23 cellular contexts compared by ENCODE assay signal in genomic region chr11:5597953-5598352, GRCh38. TPM values are rescaled to one million over a fixed set of nuclear protein-coding genes. Genes with fewer than 3 reads are reported as not detected.
A peak's percentile ranks its signal among the peaks of the same experiment; 100 is the strongest.
DNase-seq lines count a peak whose midpoint lies in the region; ATAC-seq and TF ChIP-seq lines count a peak whose summit lies in the region.
"Had no signal": no experiment of that assay in that cellular context is flagged by ENCODE, and none has a peak within 500 bp of the region (broad histone marks: within the 10 kb centered on the region; RNA-seq: fewer than 3 reads in every experiment).

No MANE protein-coding gene starts in this region.

- H3K9me3 Mint-ChIP-seq in activated CD8-positive, alpha-beta memory T cell treated with anti-CD3 and anti-CD28 coated beads, Interleukin-2, amount 10 ng/mL, durations not matched to agents 7 days and 5 days (ENCODE audit: low read depth), result no peaks in the 10 kb centered on the region
- H3K9me3 Mint-ChIP-seq: CD4-positive, CD25-positive, alpha-beta regulatory T cell had no signal

- H3K4me1 ChIP-seq in HAP-1, result no peaks in the 10 kb centered on the region; the same call in none of the 2 replicates
- H3K4me1 ChIP-seq in iPS-15b (ENCODE audit: control insufficient read depth, insufficient read depth, low read length), result peaks cover 8% of the 10 kb centered on the region
- peaks cover 0 to 12% (median 0%) of the 10 kb centered on the region in 4 donors for H3K4me1 ChIP-seq in Peyer's patch

- no peak overlapping the region for H3K27ac ChIP-seq in Peyer's patch
- H3K27ac ChIP-seq: brain microvascular endothelial cell, dorsolateral prefrontal cortex, right lobe of liver, thoracic aorta, VCaP had no signal

- peak overlapping the region; percentile 50 for H3K4me3 ChIP-seq in HAP-1
- peak overlapping the region; percentile 82 for H3K4me3 ChIP-seq in WI38 (ENCODE audit: low read depth, low read length)
- H3K4me3 ChIP-seq in iPS-15b (ENCODE audit: low read depth, low read length), result peak overlapping the region; percentile 86
- no peak overlapping the region for H3K4me3 ChIP-seq in Peyer's patch
- H3K4me3 ChIP-seq: dorsolateral prefrontal cortex, right lobe of liver had no signal

- peaks cover 5% of the 10 kb centered on the region for H3K27me3 Mint-ChIP-seq in activated CD8-positive, alpha-beta memory T cell treated with anti-CD3 and anti-CD28 coated beads, Interleukin-2, amount 10 ng/mL, durations not matched to agents 7 days and 5 days

- H3K4me1 Mint-ChIP-seq in activated CD8-positive, alpha-beta memory T cell treated with anti-CD3 and anti-CD28 coated beads, Interleukin-2, amount 10 ng/mL, durations not matched to agents 7 days and 5 days, result peaks cover 12% of the 10 kb centered on the region

- DNase-seq in HAP-1 (ENCODE audit: low spot score in 2 of 2) (no peak), retina (peak; percentile 6), GM19238 (ENCODE audit: insufficient read length, low spot score) (no peak), Peyer's patch (no peak), NCI-H1694 treated with DMSO at 0.1 percent for 48 hours (lab: John Stamatoyannopoulos, UW) (no peak)
- no peak for DNase-seq in activated CD8-positive, alpha-beta memory T cell treated with anti-CD3 and anti-CD28 coated beads, Interleukin-2, amount 10 ng/mL, durations not matched to agents 7 days and 5 days
- DNase-seq: activated CD8-positive, alpha-beta memory T cell treated with anti-CD3 and anti-CD28 coated beads for 24 hours; brain microvascular endothelial cell; CD4-positive, CD25-positive, alpha-beta regulatory T cell; DMS79; dorsolateral prefrontal cortex; hippocampal formation; MV-4-11; NCI-H2081; NCI-H526; right lobe of liver; stimulated activated CD4-positive, alpha-beta T cell treated with anti-CD3 and anti-CD28 coated beads, Interleukin-4, amount 100 ng/mL, for 24 hours had no signal

- TF ChIP-seq CTCF in WI38 (IDR thresholded peaks at IDR 0.05; ENCODE audit: low read depth, low read length) (no peak), Peyer's patch (IDR thresholded peaks at IDR 0.05) (no peak)

- in situ Hi-C loops in HAP-1 (cut with MboI; ENCODE audit: low sequenced_read_pairs), result no loop called here

- H3K9me3 ChIP-seq in HAP-1, result no peaks in the 10 kb centered on the region
- H3K9me3 ChIP-seq in iPS-15b (ENCODE audit: control insufficient read depth, insufficient read depth, low read length), result no peaks in the 10 kb centered on the region
- H3K9me3 ChIP-seq in Peyer's patch, result no peaks in the 10 kb centered on the region
- H3K9me3 ChIP-seq: right lobe of liver, thoracic aorta had no signal

- CTCF ChIA-PET in activated CD8-positive, alpha-beta memory T cell treated with anti-CD3 and anti-CD28 coated beads, Interleukin-2, amount 10 ng/mL, durations not matched to agents 7 days and 5 days (lab: Charles Lee), result interaction anchor here (1.0 kb wide), 1 partner anchor 22 kb away, joined by 3 read pairs; no protein-coding TSS in a partner anchor

- H3K27ac Mint-ChIP-seq in activated CD8-positive, alpha-beta memory T cell treated with anti-CD3 and anti-CD28 coated beads, Interleukin-2, amount 10 ng/mL, durations not matched to agents 7 days and 5 days, result no peak overlapping the region
- H3K27ac Mint-ChIP-seq: CD4-positive, CD25-positive, alpha-beta regulatory T cell had no signal

- H3K9ac ChIP-seq in iPS-15b (ENCODE audit: low read depth, low read length), result peak overlapping the region; percentile 29

- TF ChIP-seq POLR2A in Peyer's patch (IDR thresholded peaks at IDR 0.05), result no peak

- H3K36me3 ChIP-seq in HAP-1 (replicated peaks) (no peaks in the 10 kb centered on the region), iPS-15b (ENCODE audit: control insufficient read depth, insufficient read depth, low read length) (no peaks in the 10 kb centered on the region), Peyer's patch (no peaks in the 10 kb centered on the region)
- H3K36me3 ChIP-seq: brain microvascular endothelial cell, right lobe of liver, thoracic aorta had no signal

- ATAC-seq in activated CD8-positive, alpha-beta memory T cell treated with anti-CD3 and anti-CD28 coated beads, Interleukin-2, amount 10 ng/mL, durations not matched to agents 7 days and 5 days, result no peak
- ATAC-seq: right lobe of liver had no signal

- no peak overlapping the region for H3K4me3 Mint-ChIP-seq in activated CD8-positive, alpha-beta memory T cell treated with anti-CD3 and anti-CD28 coated beads, Interleukin-2, amount 10 ng/mL, durations not matched to agents 7 days and 5 days

- H3K27me3 ChIP-seq in HAP-1 (ENCODE audit: low read depth), result no peaks in the 10 kb centered on the region
- H3K27me3 ChIP-seq in iPS-15b (ENCODE audit: control insufficient read depth, insufficient read depth, low read length), result no peaks in the 10 kb centered on the region
- H3K27me3 ChIP-seq in Peyer's patch, result no peaks in the 10 kb centered on the region
- H3K27me3 ChIP-seq: brain microvascular endothelial cell, right lobe of liver had no signal

- H3K36me3 Mint-ChIP-seq in activated CD8-positive, alpha-beta memory T cell treated with anti-CD3 and anti-CD28 coated beads, Interleukin-2, amount 10 ng/mL, durations not matched to agents 7 days and 5 days, result no peaks in the 10 kb centered on the region
- H3K36me3 Mint-ChIP-seq: CD4-positive, CD25-positive, alpha-beta regulatory T cell had no signal

RNA-seq across cellular contexts. Expression of gene TRIM6, which starts 1.5 kb away (rescaled TPM):
- total RNA-seq in activated CD8-positive, alpha-beta memory T cell treated with anti-CD3 and anti-CD28 coated beads, Interleukin-2, amount 10 ng/mL, durations not matched to agents 7 days and 5 days, result 1 to 10 TPM in 1 of 2 experiments, under 1 TPM in 1; 0.37 to 1.5 TPM
- total RNA-seq in Peyer's patch, result 1 to 10 TPM in 3 of 4 donors, under 1 TPM in 1; 0.53 to 3.3 (median 1.3) TPM
- total RNA-seq: CD4-positive, CD25-positive, alpha-beta regulatory T cell had no signal

RNA-seq across cellular contexts. Expression of gene OR52B6, which starts 17.3 kb away (rescaled TPM):
- total RNA-seq in activated CD8-positive, alpha-beta memory T cell treated with anti-CD3 and anti-CD28 coated beads, Interleukin-2, amount 10 ng/mL, durations not matched to agents 7 days and 5 days, result not detected
- not detected for total RNA-seq in Peyer's patch
- total RNA-seq: CD4-positive, CD25-positive, alpha-beta regulatory T cell; liver; right lobe of liver; RPMI7951; thoracic aorta had no signal

RNA-seq across cellular contexts. Expression of gene TRIM34, which starts 26.8 kb away (rescaled TPM):
- 10 to 100 TPM; 13.1 to 16.1 TPM for total RNA-seq in activated CD8-positive, alpha-beta memory T cell treated with anti-CD3 and anti-CD28 coated beads, Interleukin-2, amount 10 ng/mL, durations not matched to agents 7 days and 5 days
- 10 to 100 TPM in 3 of 4 donors, 1 to 10 TPM in 1; 6.7 to 14.9 (median 11.0) TPM for total RNA-seq in Peyer's patch

RNA-seq across cellular contexts. Expression of gene OR52H1, which starts 49.6 kb away (rescaled TPM):
- not detected for total RNA-seq in activated CD8-positive, alpha-beta memory T cell treated with anti-CD3 and anti-CD28 coated beads, Interleukin-2, amount 10 ng/mL, durations not matched to agents 7 days and 5 days
- not detected for total RNA-seq in Peyer's patch
- total RNA-seq: RPMI7951 had no signal

Comparison
In these comparisons a context has a peak if more than half of its experiments do, and no peak if none do; other contexts are left out.
1. H3K4me3 ChIP-seq: peak in HAP-1 (single experiment), WI38 (single experiment) and iPS-15b (single experiment); none in Peyer's patch (0 of 4).